Comparison of ENCODE assay signal across 1 cellular context in genomic region chr9:5561828-5562488, GRCh38.
TF ChIP-seq lines count a peak whose summit lies in the region.

No MANE protein-coding gene starts in this region.

TF ChIP-seq in GM23338, 12 proteins besides CTCF, POLR2A, EP300 and RAD21 (continued from another document):
- no peak for TF ChIP-seq ZNF462 (CRISPR knock-in tag; IDR thresholded peaks at IDR 0.05)
- no peak for TF ChIP-seq POLR2AphosphoS5 (IDR thresholded peaks at IDR 0.05; ENCODE audit: low read depth)
- TF ChIP-seq ZNF331 (CRISPR knock-in tag; IDR thresholded peaks at IDR 0.05; ENCODE audit: low read depth): no peak
- TF ChIP-seq EZH2 (IDR thresholded peaks at IDR 0.05; ENCODE audit: low read depth, unreplicated experiment): no peak
- no peak for TF ChIP-seq ETS1 (IDR thresholded peaks at IDR 0.05)
- TF ChIP-seq, protein P1, sequence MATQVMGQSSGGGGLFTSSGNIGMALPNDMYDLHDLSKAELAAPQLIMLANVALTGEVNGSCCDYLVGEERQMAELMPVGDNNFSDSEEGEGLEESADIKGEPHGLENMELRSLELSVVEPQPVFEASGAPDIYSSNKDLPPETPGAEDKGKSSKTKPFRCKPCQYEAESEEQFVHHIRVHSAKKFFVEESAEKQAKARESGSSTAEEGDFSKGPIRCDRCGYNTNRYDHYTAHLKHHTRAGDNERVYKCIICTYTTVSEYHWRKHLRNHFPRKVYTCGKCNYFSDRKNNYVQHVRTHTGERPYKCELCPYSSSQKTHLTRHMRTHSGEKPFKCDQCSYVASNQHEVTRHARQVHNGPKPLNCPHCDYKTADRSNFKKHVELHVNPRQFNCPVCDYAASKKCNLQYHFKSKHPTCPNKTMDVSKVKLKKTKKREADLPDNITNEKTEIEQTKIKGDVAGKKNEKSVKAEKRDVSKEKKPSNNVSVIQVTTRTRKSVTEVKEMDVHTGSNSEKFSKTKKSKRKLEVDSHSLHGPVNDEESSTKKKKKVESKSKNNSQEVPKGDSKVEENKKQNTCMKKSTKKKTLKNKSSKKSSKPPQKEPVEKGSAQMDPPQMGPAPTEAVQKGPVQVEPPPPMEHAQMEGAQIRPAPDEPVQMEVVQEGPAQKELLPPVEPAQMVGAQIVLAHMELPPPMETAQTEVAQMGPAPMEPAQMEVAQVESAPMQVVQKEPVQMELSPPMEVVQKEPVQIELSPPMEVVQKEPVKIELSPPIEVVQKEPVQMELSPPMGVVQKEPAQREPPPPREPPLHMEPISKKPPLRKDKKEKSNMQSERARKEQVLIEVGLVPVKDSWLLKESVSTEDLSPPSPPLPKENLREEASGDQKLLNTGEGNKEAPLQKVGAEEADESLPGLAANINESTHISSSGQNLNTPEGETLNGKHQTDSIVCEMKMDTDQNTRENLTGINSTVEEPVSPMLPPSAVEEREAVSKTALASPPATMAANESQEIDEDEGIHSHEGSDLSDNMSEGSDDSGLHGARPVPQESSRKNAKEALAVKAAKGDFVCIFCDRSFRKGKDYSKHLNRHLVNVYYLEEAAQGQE (IDR thresholded peaks at IDR 0.05; ENCODE audit: unreplicated experiment): no peak
- no peak for TF ChIP-seq NANOG (IDR thresholded peaks at IDR 0.05; ENCODE audit: borderline replicate concordance)
- TF ChIP-seq ZNF114 (CRISPR knock-in tag; IDR thresholded peaks at IDR 0.05): no peak
